In the genomic region with DNA sequence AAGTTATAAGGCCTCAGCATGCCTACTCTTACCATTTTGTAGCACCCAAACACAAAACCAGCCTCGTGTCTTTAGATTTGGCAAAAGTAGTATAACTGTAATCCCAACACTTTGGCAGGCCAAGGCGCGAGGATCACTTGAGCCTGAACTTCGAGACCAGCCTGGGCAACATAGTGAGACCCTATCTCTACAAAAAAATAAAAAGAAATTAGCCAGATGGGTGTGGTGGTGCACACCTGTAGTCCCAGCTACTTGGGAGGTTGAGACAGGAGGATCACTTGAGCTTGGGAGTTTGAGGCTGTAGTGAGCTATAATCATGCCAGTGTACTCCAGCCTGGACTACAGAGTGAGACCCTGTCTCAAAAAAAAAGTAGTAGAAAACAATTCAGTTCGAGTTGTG, we compare ENCODE assay signal across 33 cellular contexts. TPM values are rescaled to one million over a fixed set of nuclear protein-coding genes. Genes with fewer than 3 reads are reported as not detected.
DNase-seq lines count a peak whose midpoint lies in the region; ATAC-seq and TF ChIP-seq lines count a peak whose summit lies in the region.
"Had no signal": no experiment of that assay in that cellular context is flagged by ENCODE, and none has a peak within 500 bp of the region (broad histone marks: within the 10 kb centered on the region; RNA-seq: fewer than 3 reads in every experiment).

No MANE protein-coding gene starts in this region.

- H3K4me3 Mint-ChIP-seq in WTC11 = no peak overlapping the region
- H3K4me3 Mint-ChIP-seq in stimulated activated naive B cell treated with anti-CD40 and anti-IgM and Interleukin-4, amounts not matched to agents 10 μg/mL and 1 μg/mL and 100 μg/mL, for 72 hours = no peak overlapping the region
- H3K4me3 Mint-ChIP-seq: B cell; CD14-positive monocyte; CD4-positive, alpha-beta memory T cell; CD4-positive, alpha-beta T cell; CD4-positive, CD25-positive, alpha-beta regulatory T cell; CD8-positive, alpha-beta memory T cell; CD8-positive, alpha-beta T cell had no signal

- H3K4me1 ChIP-seq in HEK293 (ENCODE audit: control insufficient read depth, insufficient read depth, low read length) = no peaks in the 10 kb centered on the region
- H3K4me1 ChIP-seq: A549, BE2C, BLaER1, Caco-2 had no signal

- peaks cover 57 to 65% of the 10 kb centered on the region in 2 experiments for H3K36me3 ChIP-seq in HEK293 (ENCODE audit: control insufficient read depth in 2 of 2, insufficient read depth in 1 of 2, low read length in 2 of 2)

- no peak overlapping the region for H3K27ac Mint-ChIP-seq in WTC11
- H3K27ac Mint-ChIP-seq in stimulated activated naive B cell treated with anti-CD40 and anti-IgM and Interleukin-4, amounts not matched to agents 10 μg/mL and 1 μg/mL and 100 μg/mL, for 72 hours = peak overlapping the region; percentile 75
- H3K27ac Mint-ChIP-seq: B cell; CD4-positive, alpha-beta T cell; CD4-positive, CD25-positive, alpha-beta regulatory T cell had no signal

- no peaks in the 10 kb centered on the region for H3K9me3 Mint-ChIP-seq in WTC11
- H3K9me3 Mint-ChIP-seq in stimulated activated naive B cell treated with anti-CD40 and anti-IgM and Interleukin-4, amounts not matched to agents 10 μg/mL and 1 μg/mL and 100 μg/mL, for 72 hours = no peaks in the 10 kb centered on the region
- H3K9me3 Mint-ChIP-seq: CD4-positive, alpha-beta memory T cell; CD4-positive, alpha-beta T cell; CD4-positive, CD25-positive, alpha-beta regulatory T cell; CD8-positive, alpha-beta memory T cell; CD8-positive, alpha-beta T cell had no signal

- no peaks in the 10 kb centered on the region for H3K9me3 ChIP-seq in HEK293 (ENCODE audit: control insufficient read depth, insufficient read depth, low read depth, low read length)
- H3K9me3 ChIP-seq: A549; BE2C; BLaER1; BLaER1 treated with 17β-estradiol and CSF1 and Interleukin-3, amounts not matched to agents 10 nM and 100 nM; Caco-2 had no signal

- no peak overlapping the region for H3K4me3 ChIP-seq in HEK293 (ENCODE audit: low read depth, low read length)
- H3K4me3 ChIP-seq: A549; BLaER1; BLaER1 treated with 17β-estradiol and CSF1 and Interleukin-3, amounts not matched to agents 10 nM and 100 nM had no signal

- no peak overlapping the region for H3K27ac ChIP-seq in HEK293 (ENCODE audit: extremely low read depth, low read depth, low read length)
- H3K27ac ChIP-seq: 22Rv1; A549; BLaER1; BLaER1 treated with 17β-estradiol and CSF1 and Interleukin-3, amounts not matched to agents 10 nM and 100 nM; C4-2B had no signal

- ATAC-seq in WTC11 (no peak), GM21528 (IDR thresholded peaks at IDR 0.05; ENCODE audit: low FRiP score, unreplicated experiment) (no peak), HG02642 (IDR thresholded peaks at IDR 0.05; ENCODE audit: poor library complexity, unreplicated experiment) (no peak)
- no peak for ATAC-seq in stimulated activated naive B cell treated with anti-CD40 and anti-IgM and Interleukin-4, amounts not matched to agents 10 μg/mL and 1 μg/mL and 100 μg/mL, for 72 hours (replicated peaks)
- ATAC-seq: A549; CD8-positive, alpha-beta T cell had no signal

- peaks cover 38% of the 10 kb centered on the region for H3K36me3 Mint-ChIP-seq in WTC11
- H3K36me3 Mint-ChIP-seq in stimulated activated naive B cell treated with anti-CD40 and anti-IgM and Interleukin-4, amounts not matched to agents 10 μg/mL and 1 μg/mL and 100 μg/mL, for 72 hours = peaks cover 16 to 65% of the 10 kb centered on the region in 2 donors

- CTCF ChIA-PET in HEK293 (lab: Yijun Ruan, JAX) (no interaction called here), WTC11 (lab: Charles Lee) (no interaction called here)

- POLR2A ChIA-PET in HEK293 (lab: Yijun Ruan, JAX) (no interaction called here), WTC11 (lab: Charles Lee) (no interaction called here)

- no peaks in the 10 kb centered on the region for H3K4me1 Mint-ChIP-seq in WTC11
- H3K4me1 Mint-ChIP-seq in stimulated activated naive B cell treated with anti-CD40 and anti-IgM and Interleukin-4, amounts not matched to agents 10 μg/mL and 1 μg/mL and 100 μg/mL, for 72 hours = peaks cover 2 to 5% of the 10 kb centered on the region in 2 donors

- DNase-seq in WTC11 (ENCODE audit: low spot score) = no peak
- DNase-seq in stimulated activated naive B cell treated with anti-CD40 and anti-IgM and Interleukin-4, amounts not matched to agents 10 μg/mL and 1 μg/mL and 100 μg/mL, for 72 hours = no peak
- no peak for DNase-seq in dedifferentiated amniotic fluid mesenchymal stem cell (ENCODE audit: extremely low spot score)
- DNase-seq: 8988T; ACHN; AML-193; BE2C; C1 segment of cervical spinal cord; Caco-2; Calu3; CD4-positive, alpha-beta memory T cell; CD4-positive, alpha-beta T cell; CD4-positive, CD25-positive, alpha-beta regulatory T cell; CD8-positive, alpha-beta memory T cell; CD8-positive, alpha-beta T cell; COR-L47; DMS 273 treated with DMSO at 0.1 percent for 48 hours; DMS153; DMS53; DMS79; DMS79 treated with DMSO at 0.1 percent for 48 hours; DND-41; EL had no signal

- TF ChIP-seq CTCF in HEK293 (tag by site-specific recombination; IDR thresholded peaks at IDR 0.05) = no peak
- TF ChIP-seq CTCF in WTC11 (IDR thresholded peaks at IDR 0.05) = no peak

- H3K27me3 Mint-ChIP-seq in WTC11 (ENCODE audit: low read depth) = no peaks in the 10 kb centered on the region
- no peaks in the 10 kb centered on the region for H3K27me3 Mint-ChIP-seq in stimulated activated naive B cell treated with anti-CD40 and anti-IgM and Interleukin-4, amounts not matched to agents 10 μg/mL and 1 μg/mL and 100 μg/mL, for 72 hours
- H3K27me3 Mint-ChIP-seq: B cell; CD4-positive, alpha-beta memory T cell; CD4-positive, alpha-beta T cell; CD4-positive, CD25-positive, alpha-beta regulatory T cell had no signal

TF ChIP-seq in HEK293, 187 proteins besides CTCF, POLR2A, EP300 and RAD21:
- no peak for TF ChIP-seq OVOL3 (tag by site-specific recombination; IDR thresholded peaks at IDR 0.05)
- peak; percentile 95 for TF ChIP-seq ZNF121 (tag by site-specific recombination; IDR thresholded peaks at IDR 0.05)
- no peak for TF ChIP-seq ZBTB10 (tag by site-specific recombination; IDR thresholded peaks at IDR 0.05)

TF ChIP-seq in WTC11, 78 proteins besides CTCF, POLR2A, EP300 and RAD21:
- TF ChIP-seq FOXP1 (CRISPR knock-in tag; IDR thresholded peaks at IDR 0.05; ENCODE audit: borderline replicate concordance) (no peak), ZNF121 (CRISPR knock-in tag; IDR thresholded peaks at IDR 0.05) (0 out of 2 replicates have a peak, but pooled peaks have one; percentile 41)
TF ChIP-seq in WTC11: peak in this region for 1.

RNA-seq across cellular contexts. Expression of gene SYAP1, which starts 17.6 kb away (rescaled TPM):
- 18.5 to 19.8 TPM (median 19.1 TPM) in 3 replicates for total RNA-seq in WTC11 (2021)

RNA-seq across cellular contexts. Expression of gene CTPS2, which starts 24.6 kb away (rescaled TPM):
- total RNA-seq in WTC11 (2021) = 23.2 to 27.6 TPM (median 27.4 TPM) in 3 replicates

RNA-seq across cellular contexts. Expression of gene TXLNG, which starts 49.2 kb away (rescaled TPM):
- total RNA-seq in WTC11 (2021) = 30.0 to 31.6 TPM (median 31.1 TPM) in 3 replicates

Comparison
In these comparisons a context has a peak if more than half of its experiments do, and no peak if none do; other contexts are left out.
1. Of the 8 proteins assayed by ChIP-seq in both HEK293 and WTC11: peak only in HEK293: none; only in WTC11: none; in both: ZNF121; in neither: 7.